22 cellular contexts compared by ENCODE assay signal in genomic region chr14:80325688-80326087, GRCh38.
"Had no signal": no experiment of that assay in that cellular context is flagged by ENCODE, and none has a peak within 500 bp of the region (broad histone marks: within the 10 kb centered on the region; RNA-seq: fewer than 3 reads in every experiment).

No MANE protein-coding gene starts in this region.

- H3K27me3 ChIP-seq: SJSA1 had no signal

- H3K27me3 Mint-ChIP-seq: IgD-negative memory B cell had no signal

- H3K36me3 Mint-ChIP-seq: IgD-negative memory B cell had no signal

- H3K4me3 Mint-ChIP-seq: IgD-negative memory B cell had no signal

- H3K9me3 ChIP-seq: SJSA1 had no signal

- H3K27ac Mint-ChIP-seq: IgD-negative memory B cell had no signal

- H3K27ac ChIP-seq: KMS-11, SJSA1, SK-N-MC had no signal

- H3K4me1 Mint-ChIP-seq: IgD-negative memory B cell had no signal

- H3K4me3 ChIP-seq: K562, SJSA1, SK-N-MC had no signal

- DNase-seq: Kasumi-1, MM.1S, NCI-H1105 treated with DMSO at 0.1 percent for 48 hours, NCI-H1436 treated with DMSO at 0.1 percent for 48 hours, NCI-H1694, NCI-H1930, NCI-H2081, NCI-H2107, NCI-H2171 treated with DMSO at 0.1 percent for 48 hours, NCI-H345, NCI-H446 treated with DMSO at 0.1 percent for 48 hours, NCI-H510A treated with DMSO at 0.1 percent for 48 hours, NCI-H82, Right ventricle myocardium superior, RPMI8226, SIG-M5 had no signal

- ATAC-seq: HepG2, K562 had no signal

- H3K36me3 ChIP-seq: SJSA1 had no signal
